13 cellular contexts compared by ENCODE assay signal in the genomic region with DNA sequence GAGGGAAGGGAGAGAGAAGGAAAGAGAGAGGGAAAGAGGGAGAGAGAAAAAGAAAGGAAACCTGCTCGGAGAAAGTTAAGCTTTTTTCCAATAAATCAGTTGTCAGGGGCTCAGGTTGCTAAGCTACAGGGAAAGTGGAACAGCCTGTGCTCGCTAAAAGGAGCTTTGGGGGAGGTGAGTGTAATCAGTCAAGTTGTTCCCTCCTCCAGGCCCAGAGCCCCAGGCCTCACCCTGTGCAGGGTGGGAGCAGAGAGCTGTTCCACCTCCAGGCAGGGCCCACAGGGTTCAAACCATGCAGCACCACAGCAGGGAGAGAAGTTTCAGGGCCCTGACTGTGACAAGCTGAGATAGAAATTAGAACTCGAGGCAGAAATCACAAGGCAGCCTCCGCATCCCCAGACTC. TPM values are rescaled to one million over a fixed set of nuclear protein-coding genes. Genes with fewer than 3 reads are reported as not detected.
DNase-seq lines count a peak whose midpoint lies in the region; TF ChIP-seq lines count a peak whose summit lies in the region.
"Had no signal": no experiment of that assay in that cellular context is flagged by ENCODE, and none has a peak within 500 bp of the region (broad histone marks: within the 10 kb centered on the region; RNA-seq: fewer than 3 reads in every experiment).

No MANE protein-coding gene starts in this region.

- no peak overlapping the region for H3K4me3 ChIP-seq in ovary
- H3K4me3 ChIP-seq: esophagus squamous epithelium, SK-N-MC had no signal

- H3K27ac ChIP-seq in ovary, result no peak overlapping the region
- H3K27ac ChIP-seq: esophagus squamous epithelium, SK-N-MC had no signal

- no peak for TF ChIP-seq EP300 in ovary (IDR thresholded peaks at IDR 0.05)

- H3K27me3 ChIP-seq in ovary, result no peaks in the 10 kb centered on the region
- H3K27me3 ChIP-seq: esophagus squamous epithelium had no signal

- peaks cover 7% of the 10 kb centered on the region for H3K4me1 ChIP-seq in ovary (ENCODE audit: insufficient read depth)

- intact Hi-C loops in head of caudate nucleus (cut with DNase I), result no loop called here
- intact Hi-C loops in ovary (cut with DNase I), result no loop called here

- no peak for TF ChIP-seq POLR2A in ovary (IDR thresholded peaks at IDR 0.05)

- no peaks in the 10 kb centered on the region for H3K9me3 ChIP-seq in ovary
- H3K9me3 ChIP-seq: esophagus squamous epithelium had no signal

- no peak for TF ChIP-seq CTCF in ovary (IDR thresholded peaks at IDR 0.05)

- no peaks in the 10 kb centered on the region for H3K36me3 ChIP-seq in ovary
- H3K36me3 ChIP-seq: esophagus squamous epithelium had no signal

- DNase-seq in Ammon's horn (ENCODE audit: low spot score) (peak; percentile 76), NCI-H69 (lab: John Stamatoyannopoulos, UW) (peak; percentile 57), head of caudate nucleus (peak; percentile 48 to 97 (median 82)), ovary (peak in 3 of 5 donors; percentile 25 to 50 (median 38)), NK-92 (lab: John Stamatoyannopoulos, UW; ENCODE audit: unreplicated experiment) (no peak), COLO668 (lab: John Stamatoyannopoulos, UW; ENCODE audit: unreplicated experiment) (no peak)
- DNase-seq in stimulated activated CD4-positive, alpha-beta T cell treated with anti-CD3 and anti-CD28 coated beads, Interleukin-4, amount 100 ng/mL, for 4 hours, result no peak
- no peak for DNase-seq in activated effector memory CD4-positive, alpha-beta T cell treated with Interleukin-2 at 50 U/mL for 16 hours
- DNase-seq: activated CD8-positive, alpha-beta memory T cell treated with anti-CD3 and anti-CD28 coated beads, Interleukin-2, amount 10 ng/mL, durations not matched to agents 7 days and 5 days; esophagus squamous epithelium; left ventricle myocardium superior; NCI-H2171 had no signal

- 31 to 49% (median 41%) methylated on average over 4 of the region's 4 CpGs for WGBS in ovary, 3 donors

RNA-seq across cellular contexts. Expression of a gene that starts 56.4 kb away (rescaled TPM):
- total RNA-seq in ovary, result 100 to 1,000 TPM; 229 to 421 (median 313) TPM
- polyA plus RNA-seq in ovary, result 10 to 100 TPM; 90.9 to 97.8 TPM

Comparison
In these comparisons a context has a peak if more than half of its experiments do, and no peak if none do; other contexts are left out.
1. DNase-seq: peak in Ammon's horn (single experiment), NCI-H69 (single experiment), head of caudate nucleus (42 of 42) and ovary (3 of 5); none in stimulated activated CD4-positive, alpha-beta T cell treated with anti-CD3 and anti-CD28 coated beads, Interleukin-4, amount 100 ng/mL, for 4 hours (0 of 2), NK-92 (single experiment), activated effector memory CD4-positive, alpha-beta T cell treated with Interleukin-2 at 50 U/mL for 16 hours (single experiment) and COLO668 (single experiment).